ENCODE assay signal across 1 cellular context in the genomic region with DNA sequence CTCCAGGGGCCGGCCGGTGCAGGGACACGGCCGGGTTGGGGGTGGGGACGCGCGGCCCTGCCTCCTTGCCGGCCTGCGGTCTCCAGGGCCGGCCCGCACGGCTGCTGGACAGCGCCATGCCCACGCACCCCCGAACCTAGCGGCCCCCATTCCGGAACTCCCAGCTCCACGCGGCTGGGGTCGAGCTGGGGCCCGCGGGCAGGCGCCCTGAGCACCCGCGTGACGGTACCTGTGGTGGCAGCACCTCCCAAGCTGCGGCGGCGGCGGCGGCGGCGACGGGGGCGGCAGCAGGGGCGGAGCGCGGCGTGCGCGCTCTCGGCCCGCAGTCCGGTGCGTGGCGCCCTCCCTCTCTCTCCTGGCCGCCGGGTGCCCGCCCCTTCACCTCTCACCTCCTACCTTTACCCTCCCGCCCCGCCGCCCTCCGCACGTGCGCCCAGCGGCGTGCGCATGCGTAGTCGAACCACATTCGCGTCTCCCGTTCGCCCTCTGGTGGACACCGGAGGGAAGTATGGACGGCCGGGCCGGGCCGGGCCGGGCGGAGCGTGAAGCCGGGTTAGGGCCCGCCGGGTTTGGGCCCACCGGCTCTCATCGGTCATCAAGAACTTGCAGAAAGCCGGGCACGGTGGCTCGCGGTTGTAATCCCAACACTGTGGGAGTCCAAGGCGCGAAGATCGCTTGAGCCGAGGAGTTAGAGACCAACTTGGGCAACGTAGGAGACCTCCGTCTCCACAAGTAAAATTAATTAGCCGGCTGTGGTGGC.
TF ChIP-seq lines count a peak whose summit lies in the region.

A gene (minus strand): TSS at position 372 of the 760 bp plus-strand sequence. CDS start 32,948 bp downstream, outside the sequence.

TF ChIP-seq in HepG2, 621 proteins besides CTCF, POLR2A, EP300 and RAD21 (continued from another document and continues in another):
- TF ChIP-seq, protein P1, sequence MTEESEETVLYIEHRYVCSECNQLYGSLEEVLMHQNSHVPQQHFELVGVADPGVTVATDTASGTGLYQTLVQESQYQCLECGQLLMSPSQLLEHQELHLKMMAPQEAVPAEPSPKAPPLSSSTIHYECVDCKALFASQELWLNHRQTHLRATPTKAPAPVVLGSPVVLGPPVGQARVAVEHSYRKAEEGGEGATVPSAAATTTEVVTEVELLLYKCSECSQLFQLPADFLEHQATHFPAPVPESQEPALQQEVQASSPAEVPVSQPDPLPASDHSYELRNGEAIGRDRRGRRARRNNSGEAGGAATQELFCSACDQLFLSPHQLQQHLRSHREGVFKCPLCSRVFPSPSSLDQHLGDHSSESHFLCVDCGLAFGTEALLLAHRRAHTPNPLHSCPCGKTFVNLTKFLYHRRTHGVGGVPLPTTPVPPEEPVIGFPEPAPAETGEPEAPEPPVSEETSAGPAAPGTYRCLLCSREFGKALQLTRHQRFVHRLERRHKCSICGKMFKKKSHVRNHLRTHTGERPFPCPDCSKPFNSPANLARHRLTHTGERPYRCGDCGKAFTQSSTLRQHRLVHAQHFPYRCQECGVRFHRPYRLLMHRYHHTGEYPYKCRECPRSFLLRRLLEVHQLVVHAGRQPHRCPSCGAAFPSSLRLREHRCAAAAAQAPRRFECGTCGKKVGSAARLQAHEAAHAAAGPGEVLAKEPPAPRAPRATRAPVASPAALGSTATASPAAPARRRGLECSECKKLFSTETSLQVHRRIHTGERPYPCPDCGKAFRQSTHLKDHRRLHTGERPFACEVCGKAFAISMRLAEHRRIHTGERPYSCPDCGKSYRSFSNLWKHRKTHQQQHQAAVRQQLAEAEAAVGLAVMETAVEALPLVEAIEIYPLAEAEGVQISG (CRISPR knock-in tag; IDR thresholded peaks at IDR 0.05), result peak; percentile 85
- TF ChIP-seq ZSCAN25 (CRISPR knock-in tag; IDR thresholded peaks at IDR 0.05) (0 out of 2 replicates have a peak, but pooled peaks have one; percentile 53), ZFP62 (CRISPR knock-in tag; IDR thresholded peaks at IDR 0.05) (no peak), FOXA1 (IDR thresholded peaks at IDR 0.05) (no peak), FOXA1 (CRISPR knock-in tag; IDR thresholded peaks at IDR 0.05) (peak; percentile 50; the same call in 1 of the 2 replicates), ZNF570 (CRISPR knock-in tag; IDR thresholded peaks at IDR 0.05; ENCODE audit: borderline replicate concordance) (no peak), ZNF180 (CRISPR knock-in tag; IDR thresholded peaks at IDR 0.05; ENCODE audit: borderline replicate concordance, low read depth) (no peak), KLF6 (CRISPR knock-in tag; IDR thresholded peaks at IDR 0.05) (peak; percentile 72; the same call in 1 of the 2 replicates), CC2D1A (CRISPR knock-in tag; IDR thresholded peaks at IDR 0.05) (no peak), STAT5B (CRISPR knock-in tag; IDR thresholded peaks at IDR 0.05) (0 out of 2 replicates have a peak, but pooled peaks have one; percentile 60), HDAC6 (IDR thresholded peaks at IDR 0.05; ENCODE audit: low read depth, low read length) (no peak), FOXK1 (CRISPR knock-in tag; IDR thresholded peaks at IDR 0.05; ENCODE audit: borderline replicate concordance, low read depth) (peak; percentile 90), ZFP1 (CRISPR knock-in tag; IDR thresholded peaks at IDR 0.05) (no peak), ZNF672 (CRISPR knock-in tag; IDR thresholded peaks at IDR 0.05) (no peak), ZNF382 (CRISPR knock-in tag; IDR thresholded peaks at IDR 0.05; ENCODE audit: borderline replicate concordance) (no peak), NFRKB (IDR thresholded peaks at IDR 0.05) (no peak), TEAD3 (CRISPR knock-in tag; optimal IDR thresholded peaks at IDR 0.05; ENCODE audit: borderline replicate concordance) (peak; percentile 79), ZFP37 (CRISPR knock-in tag; IDR thresholded peaks at IDR 0.05; ENCODE audit: borderline replicate concordance) (no peak; the same call in 1 of the 2 replicates), POLR2AphosphoS5 (IDR thresholded peaks at IDR 0.05; ENCODE audit: low read depth, low read length) (0 out of 2 replicates have a peak, but pooled peaks have one; percentile 32), TEAD2 (CRISPR knock-in tag; IDR thresholded peaks at IDR 0.05) (no peak), TAF1 (CRISPR knock-in tag; IDR thresholded peaks at IDR 0.05) (no peak; the same call in 1 of the 2 replicates), ZNF552 (CRISPR knock-in tag; IDR thresholded peaks at IDR 0.05; ENCODE audit: borderline replicate concordance) (no peak), RBM22 (optimal IDR thresholded peaks at IDR 0.05; ENCODE audit: low read length) (no peak), RFX3 (CRISPR knock-in tag; IDR thresholded peaks at IDR 0.05) (no peak), ZNF136 (CRISPR knock-in tag; IDR thresholded peaks at IDR 0.05; ENCODE audit: low read depth) (no peak), DMAP1 (CRISPR knock-in tag; IDR thresholded peaks at IDR 0.05) (peak; percentile 78; the same call in 1 of the 2 replicates), ZNF569 (CRISPR knock-in tag; IDR thresholded peaks at IDR 0.05; ENCODE audit: borderline replicate concordance) (no peak), NCOA5 (CRISPR knock-in tag; IDR thresholded peaks at IDR 0.05) (no peak), ZNF720 (CRISPR knock-in tag; IDR thresholded peaks at IDR 0.05) (no peak), KLF15 (CRISPR knock-in tag; IDR thresholded peaks at IDR 0.05; ENCODE audit: borderline replicate concordance) (no peak), CHD2 (IDR thresholded peaks at IDR 0.05; ENCODE audit: low read depth, low read length) (peak; percentile 75), NR3C1 (CRISPR knock-in tag; IDR thresholded peaks at IDR 0.05) (no peak)
- TF ChIP-seq, protein P2, sequence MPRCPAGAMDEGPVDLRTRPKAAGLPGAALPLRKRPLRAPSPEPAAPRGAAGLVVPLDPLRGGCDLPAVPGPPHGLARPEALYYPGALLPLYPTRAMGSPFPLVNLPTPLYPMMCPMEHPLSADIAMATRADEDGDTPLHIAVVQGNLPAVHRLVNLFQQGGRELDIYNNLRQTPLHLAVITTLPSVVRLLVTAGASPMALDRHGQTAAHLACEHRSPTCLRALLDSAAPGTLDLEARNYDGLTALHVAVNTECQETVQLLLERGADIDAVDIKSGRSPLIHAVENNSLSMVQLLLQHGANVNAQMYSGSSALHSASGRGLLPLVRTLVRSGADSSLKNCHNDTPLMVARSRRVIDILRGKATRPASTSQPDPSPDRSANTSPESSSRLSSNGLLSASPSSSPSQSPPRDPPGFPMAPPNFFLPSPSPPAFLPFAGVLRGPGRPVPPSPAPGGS (CRISPR knock-in tag; IDR thresholded peaks at IDR 0.05), result peak; percentile 81; the same call in 1 of the 2 replicates
- TF ChIP-seq, protein P3, sequence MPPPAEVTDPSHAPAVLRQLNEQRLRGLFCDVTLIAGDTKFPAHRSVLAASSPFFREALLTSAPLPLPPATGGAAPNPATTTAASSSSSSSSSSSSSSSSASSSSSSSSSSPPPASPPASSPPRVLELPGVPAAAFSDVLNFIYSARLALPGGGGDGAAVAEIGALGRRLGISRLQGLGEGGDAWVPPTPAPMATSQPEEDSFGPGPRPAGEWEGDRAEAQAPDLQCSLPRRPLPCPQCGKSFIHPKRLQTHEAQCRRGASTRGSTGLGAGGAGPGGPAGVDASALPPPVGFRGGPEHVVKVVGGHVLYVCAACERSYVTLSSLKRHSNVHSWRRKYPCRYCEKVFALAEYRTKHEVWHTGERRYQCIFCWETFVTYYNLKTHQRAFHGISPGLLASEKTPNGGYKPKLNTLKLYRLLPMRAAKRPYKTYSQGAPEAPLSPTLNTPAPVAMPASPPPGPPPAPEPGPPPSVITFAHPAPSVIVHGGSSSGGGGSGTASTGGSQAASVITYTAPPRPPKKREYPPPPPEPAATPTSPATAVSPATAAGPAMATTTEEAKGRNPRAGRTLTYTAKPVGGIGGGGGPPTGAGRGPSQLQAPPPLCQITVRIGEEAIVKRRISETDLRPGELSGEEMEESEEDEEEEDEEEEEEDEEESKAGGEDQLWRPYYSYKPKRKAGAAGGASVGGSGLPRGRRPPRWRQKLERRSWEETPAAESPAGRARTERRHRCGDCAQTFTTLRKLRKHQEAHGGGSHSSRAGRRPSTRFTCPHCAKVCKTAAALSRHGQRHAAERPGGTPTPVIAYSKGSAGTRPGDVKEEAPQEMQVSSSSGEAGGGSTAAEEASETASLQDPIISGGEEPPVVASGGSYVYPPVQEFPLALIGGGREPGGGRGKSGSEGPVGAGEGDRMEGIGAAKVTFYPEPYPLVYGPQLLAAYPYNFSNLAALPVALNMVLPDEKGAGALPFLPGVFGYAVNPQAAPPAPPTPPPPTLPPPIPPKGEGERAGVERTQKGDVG (CRISPR knock-in tag; IDR thresholded peaks at IDR 0.05; ENCODE audit: borderline replicate concordance), result no peak
- TF ChIP-seq, protein P4, sequence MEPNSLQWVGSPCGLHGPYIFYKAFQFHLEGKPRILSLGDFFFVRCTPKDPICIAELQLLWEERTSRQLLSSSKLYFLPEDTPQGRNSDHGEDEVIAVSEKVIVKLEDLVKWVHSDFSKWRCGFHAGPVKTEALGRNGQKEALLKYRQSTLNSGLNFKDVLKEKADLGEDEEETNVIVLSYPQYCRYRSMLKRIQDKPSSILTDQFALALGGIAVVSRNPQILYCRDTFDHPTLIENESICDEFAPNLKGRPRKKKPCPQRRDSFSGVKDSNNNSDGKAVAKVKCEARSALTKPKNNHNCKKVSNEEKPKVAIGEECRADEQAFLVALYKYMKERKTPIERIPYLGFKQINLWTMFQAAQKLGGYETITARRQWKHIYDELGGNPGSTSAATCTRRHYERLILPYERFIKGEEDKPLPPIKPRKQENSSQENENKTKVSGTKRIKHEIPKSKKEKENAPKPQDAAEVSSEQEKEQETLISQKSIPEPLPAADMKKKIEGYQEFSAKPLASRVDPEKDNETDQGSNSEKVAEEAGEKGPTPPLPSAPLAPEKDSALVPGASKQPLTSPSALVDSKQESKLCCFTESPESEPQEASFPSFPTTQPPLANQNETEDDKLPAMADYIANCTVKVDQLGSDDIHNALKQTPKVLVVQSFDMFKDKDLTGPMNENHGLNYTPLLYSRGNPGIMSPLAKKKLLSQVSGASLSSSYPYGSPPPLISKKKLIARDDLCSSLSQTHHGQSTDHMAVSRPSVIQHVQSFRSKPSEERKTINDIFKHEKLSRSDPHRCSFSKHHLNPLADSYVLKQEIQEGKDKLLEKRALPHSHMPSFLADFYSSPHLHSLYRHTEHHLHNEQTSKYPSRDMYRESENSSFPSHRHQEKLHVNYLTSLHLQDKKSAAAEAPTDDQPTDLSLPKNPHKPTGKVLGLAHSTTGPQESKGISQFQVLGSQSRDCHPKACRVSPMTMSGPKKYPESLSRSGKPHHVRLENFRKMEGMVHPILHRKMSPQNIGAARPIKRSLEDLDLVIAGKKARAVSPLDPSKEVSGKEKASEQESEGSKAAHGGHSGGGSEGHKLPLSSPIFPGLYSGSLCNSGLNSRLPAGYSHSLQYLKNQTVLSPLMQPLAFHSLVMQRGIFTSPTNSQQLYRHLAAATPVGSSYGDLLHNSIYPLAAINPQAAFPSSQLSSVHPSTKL (CRISPR knock-in tag; IDR thresholded peaks at IDR 0.05), result peak; percentile 86
- TF ChIP-seq, protein P5, sequence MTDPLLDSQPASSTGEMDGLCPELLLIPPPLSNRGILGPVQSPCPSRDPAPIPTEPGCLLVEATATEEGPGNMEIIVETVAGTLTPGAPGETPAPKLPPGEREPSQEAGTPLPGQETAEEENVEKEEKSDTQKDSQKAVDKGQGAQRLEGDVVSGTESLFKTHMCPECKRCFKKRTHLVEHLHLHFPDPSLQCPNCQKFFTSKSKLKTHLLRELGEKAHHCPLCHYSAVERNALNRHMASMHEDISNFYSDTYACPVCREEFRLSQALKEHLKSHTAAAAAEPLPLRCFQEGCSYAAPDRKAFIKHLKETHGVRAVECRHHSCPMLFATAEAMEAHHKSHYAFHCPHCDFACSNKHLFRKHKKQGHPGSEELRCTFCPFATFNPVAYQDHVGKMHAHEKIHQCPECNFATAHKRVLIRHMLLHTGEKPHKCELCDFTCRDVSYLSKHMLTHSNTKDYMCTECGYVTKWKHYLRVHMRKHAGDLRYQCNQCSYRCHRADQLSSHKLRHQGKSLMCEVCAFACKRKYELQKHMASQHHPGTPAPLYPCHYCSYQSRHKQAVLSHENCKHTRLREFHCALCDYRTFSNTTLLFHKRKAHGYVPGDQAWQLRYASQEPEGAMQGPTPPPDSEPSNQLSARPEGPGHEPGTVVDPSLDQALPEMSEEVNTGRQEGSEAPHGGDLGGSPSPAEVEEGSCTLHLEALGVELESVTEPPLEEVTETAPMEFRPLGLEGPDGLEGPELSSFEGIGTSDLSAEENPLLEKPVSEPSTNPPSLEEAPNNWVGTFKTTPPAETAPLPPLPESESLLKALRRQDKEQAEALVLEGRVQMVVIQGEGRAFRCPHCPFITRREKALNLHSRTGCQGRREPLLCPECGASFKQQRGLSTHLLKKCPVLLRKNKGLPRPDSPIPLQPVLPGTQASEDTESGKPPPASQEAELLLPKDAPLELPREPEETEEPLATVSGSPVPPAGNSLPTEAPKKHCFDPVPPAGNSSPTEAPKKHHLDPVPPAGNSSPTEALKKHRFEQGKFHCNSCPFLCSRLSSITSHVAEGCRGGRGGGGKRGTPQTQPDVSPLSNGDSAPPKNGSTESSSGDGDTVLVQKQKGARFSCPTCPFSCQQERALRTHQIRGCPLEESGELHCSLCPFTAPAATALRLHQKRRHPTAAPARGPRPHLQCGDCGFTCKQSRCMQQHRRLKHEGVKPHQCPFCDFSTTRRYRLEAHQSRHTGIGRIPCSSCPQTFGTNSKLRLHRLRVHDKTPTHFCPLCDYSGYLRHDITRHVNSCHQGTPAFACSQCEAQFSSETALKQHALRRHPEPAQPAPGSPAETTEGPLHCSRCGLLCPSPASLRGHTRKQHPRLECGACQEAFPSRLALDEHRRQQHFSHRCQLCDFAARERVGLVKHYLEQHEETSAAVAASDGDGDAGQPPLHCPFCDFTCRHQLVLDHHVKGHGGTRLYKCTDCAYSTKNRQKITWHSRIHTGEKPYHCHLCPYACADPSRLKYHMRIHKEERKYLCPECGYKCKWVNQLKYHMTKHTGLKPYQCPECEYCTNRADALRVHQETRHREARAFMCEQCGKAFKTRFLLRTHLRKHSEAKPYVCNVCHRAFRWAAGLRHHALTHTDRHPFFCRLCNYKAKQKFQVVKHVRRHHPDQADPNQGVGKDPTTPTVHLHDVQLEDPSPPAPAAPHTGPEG (CRISPR knock-in tag; IDR thresholded peaks at IDR 0.05), result no peak
- TF ChIP-seq, protein P6, sequence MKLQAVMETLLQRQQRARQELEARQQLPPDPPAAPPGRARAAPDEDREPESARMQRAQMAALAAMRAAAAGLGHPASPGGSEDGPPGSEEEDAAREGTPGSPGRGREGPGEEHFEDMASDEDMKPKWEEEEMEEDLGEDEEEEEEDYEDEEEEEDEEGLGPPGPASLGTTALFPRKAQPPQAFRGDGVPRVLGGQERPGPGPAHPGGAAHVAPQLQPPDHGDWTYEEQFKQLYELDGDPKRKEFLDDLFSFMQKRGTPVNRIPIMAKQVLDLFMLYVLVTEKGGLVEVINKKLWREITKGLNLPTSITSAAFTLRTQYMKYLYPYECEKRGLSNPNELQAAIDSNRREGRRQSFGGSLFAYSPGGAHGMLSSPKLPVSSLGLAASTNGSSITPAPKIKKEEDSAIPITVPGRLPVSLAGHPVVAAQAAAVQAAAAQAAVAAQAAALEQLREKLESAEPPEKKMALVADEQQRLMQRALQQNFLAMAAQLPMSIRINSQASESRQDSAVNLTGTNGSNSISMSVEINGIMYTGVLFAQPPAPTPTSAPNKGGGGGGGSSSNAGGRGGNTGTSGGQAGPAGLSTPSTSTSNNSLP (IDR thresholded peaks at IDR 0.05; ENCODE audit: low read depth, low read length), result no peak; the same call in 1 of the 2 replicates
